ENCODE assay signal across 12 cellular contexts in genomic region chr4:173526034-173526482, GRCh38. TPM values are rescaled to one million over a fixed set of nuclear protein-coding genes. Genes with fewer than 3 reads are reported as not detected.
DNase-seq lines count a peak whose midpoint lies in the region; ATAC-seq, FAIRE-seq and TF ChIP-seq lines count a peak whose summit lies in the region.
"Had no signal": no experiment of that assay in that cellular context is flagged by ENCODE, and none has a peak within 500 bp of the region (broad histone marks: within the 10 kb centered on the region; RNA-seq: fewer than 3 reads in every experiment).

No MANE protein-coding gene starts in this region.

- H4K20me1 ChIP-seq in mammary epithelial cell (ENCODE audit: insufficient read depth, low read length) (no peaks in the 10 kb centered on the region), astrocyte (ENCODE audit: insufficient read depth, low read length) (peaks cover 3% of the 10 kb centered on the region)
- H4K20me1 ChIP-seq: BLaER1 had no signal

- H3K9ac ChIP-seq in mammary epithelial cell (ENCODE audit: insufficient read depth, low read length) (no peak overlapping the region), astrocyte (ENCODE audit: low read length) (no peak overlapping the region)
- H3K9ac ChIP-seq: BLaER1 had no signal

- peaks cover 4 to 95% of the 10 kb centered on the region in 2 donors for H3K27me3 ChIP-seq in breast epithelium
- H3K27me3 ChIP-seq in mammary epithelial cell (ENCODE audit: insufficient read depth, low read length): peaks cover 72% of the 10 kb centered on the region
- H3K27me3 ChIP-seq in astrocyte (ENCODE audit: insufficient read depth, low read length): peaks cover 90% of the 10 kb centered on the region
- H3K27me3 ChIP-seq in transverse colon: peaks cover 99% of the 10 kb centered on the region

- WGBS in mammary epithelial cell (ENCODE audit: low coverage, missing lambda C conversion rate): 45% methylated on average over 7 of the region's 10 CpGs
- 0 to 11% methylated on average over 1 to 5 of the region's 10 CpGs for WGBS in mesodermal cell (ENCODE audit: insufficient coverage in 2 of 2), 2 experiments
- WGBS in transverse colon (ENCODE audit: low coverage in 1 of 2), 2 donors: 20 to 42% methylated on average over 4 to 10 of the region's 10 CpGs

- no TSS peak for BruUV-seq in mammary epithelial cell (replicated peaks; lab: Mats Ljungman, UMichigan)

- H3K4me1 ChIP-seq in breast epithelium (no peaks in the 10 kb centered on the region), mammary epithelial cell (ENCODE audit: insufficient read depth, low read length) (peaks cover 8% of the 10 kb centered on the region), astrocyte (ENCODE audit: insufficient read depth, low read length) (peaks cover 15% of the 10 kb centered on the region), mesodermal cell (ENCODE audit: control insufficient read depth, insufficient read depth, low read length, poor library complexity, severe bottlenecking) (peaks cover 16% of the 10 kb centered on the region), transverse colon (peaks cover 0 to 39% (median 16%) of the 10 kb centered on the region in 4 donors)
- H3K4me1 ChIP-seq: BLaER1 had no signal

- peaks cover 87% of the 10 kb centered on the region for H3K27me3 Mint-ChIP-seq in astrocyte (ENCODE audit: low read depth, unreplicated experiment)
- H3K27me3 Mint-ChIP-seq in immature natural killer cell (ENCODE audit: low read depth in 3 of 3): peaks cover 50 to 64% (median 57%) of the 10 kb centered on the region in 3 donors

- peaks cover 52% of the 10 kb centered on the region for H3K9me3 Mint-ChIP-seq in astrocyte (ENCODE audit: unreplicated experiment)
- H3K9me3 Mint-ChIP-seq in immature natural killer cell: peaks cover 0 to 24% (median 11%) of the 10 kb centered on the region in 6 donors

- H2AFZ ChIP-seq in mammary epithelial cell (ENCODE audit: low read depth, low read length) (no peak overlapping the region), astrocyte (ENCODE audit: low read depth, low read length) (no peak overlapping the region)

- H3K27ac Mint-ChIP-seq in astrocyte (ENCODE audit: unreplicated experiment) (peak overlapping the region; percentile 54), immature natural killer cell (no peak overlapping the region)

- intact Hi-C loops in breast epithelium (cut with DNase I; ENCODE audit: low total_unique reads) (no loop called here), mammary epithelial cell (cut with micrococcal nuclease) (no loop called here), transverse colon (cut with DNase I; ENCODE audit: low total_unique reads) (no loop called here)

- H3K4me3 Mint-ChIP-seq in astrocyte (ENCODE audit: unreplicated experiment) (no peak overlapping the region), immature natural killer cell (no peak overlapping the region)

- ATAC-seq in HG02852 (IDR thresholded peaks at IDR 0.05; ENCODE audit: unreplicated experiment) (no peak), GM19452 (IDR thresholded peaks at IDR 0.05; ENCODE audit: unreplicated experiment) (no peak)

- H3K79me2 ChIP-seq in mammary epithelial cell (ENCODE audit: insufficient read depth, low read length) (no peaks in the 10 kb centered on the region), astrocyte (ENCODE audit: insufficient read depth, low read length) (no peaks in the 10 kb centered on the region)

- H3K4me1 Mint-ChIP-seq in astrocyte (ENCODE audit: low read depth, unreplicated experiment) (peaks cover 3% of the 10 kb centered on the region), immature natural killer cell (peaks cover 4 to 5% of the 10 kb centered on the region in 2 donors)

- H3K9me3 ChIP-seq in breast epithelium: no peaks in the 10 kb centered on the region
- H3K9me3 ChIP-seq in mammary epithelial cell (replicated peaks; ENCODE audit: insufficient read depth, low read length): peaks cover 5% of the 10 kb centered on the region
- H3K9me3 ChIP-seq in astrocyte (ENCODE audit: insufficient read depth, low read depth, low read length): peaks cover 2% of the 10 kb centered on the region
- H3K9me3 ChIP-seq in mesodermal cell (ENCODE audit: control insufficient read depth, low read length): no peaks in the 10 kb centered on the region
- H3K9me3 ChIP-seq in transverse colon: no peaks in the 10 kb centered on the region

- DNase-seq in breast epithelium (ENCODE audit: low spot score in 2 of 2) (no peak), mammary epithelial cell (no peak), astrocyte (ENCODE audit: low read depth) (no peak), transverse colon (no peak), immature natural killer cell (no peak)
- DNase-seq: Karpas-422, NCI-H2081 treated with DMSO at 0.1 percent for 48 hours, spleen had no signal

- H3K36me3 Mint-ChIP-seq in astrocyte (ENCODE audit: low read depth, unreplicated experiment): peaks cover 2% of the 10 kb centered on the region
- peaks cover 0 to 9% (median 7%) of the 10 kb centered on the region in 3 donors for H3K36me3 Mint-ChIP-seq in immature natural killer cell

- TF ChIP-seq CTCF in breast epithelium (IDR thresholded peaks at IDR 0.05) (no peak), mammary epithelial cell (conservative IDR thresholded peaks at IDR 0.05 in 1 of 2, IDR thresholded peaks at IDR 0.05 in 1 of 2; ENCODE audit: extremely low read depth in 1 of 2, insufficient read depth in 1 of 2, low read depth in 1 of 2, low read length in 2 of 2) (no peak), astrocyte (IDR thresholded peaks at IDR 0.05; ENCODE audit: insufficient read depth, low read depth, low read length) (no peak), transverse colon (IDR thresholded peaks at IDR 0.05) (no peak)

- H3K4me2 ChIP-seq in mammary epithelial cell (ENCODE audit: insufficient read depth, low read depth, low read length) (no peak overlapping the region), astrocyte (ENCODE audit: low read length) (no peak overlapping the region)
- H3K4me2 ChIP-seq: BLaER1 had no signal

- TF ChIP-seq POLR2A in breast epithelium (IDR thresholded peaks at IDR 0.05) (no peak), transverse colon (IDR thresholded peaks at IDR 0.05) (no peak)

- dilution Hi-C loops in mammary epithelial cell (cut with HindIII; ENCODE audit: low sequenced_read_pairs): no loop called here

- TF ChIP-seq EP300 in transverse colon (IDR thresholded peaks at IDR 0.05; ENCODE audit: low read depth): no peak

- CTCF ChIA-PET in mammary epithelial cell (lab: Charles Lee; ENCODE audit: low non-redundant PET): no interaction called here

- H3K4me3 ChIP-seq in breast epithelium (peak overlapping the region; percentile 55 to 83 (median 59)), mammary epithelial cell (replicated peaks in 1 of 3; ENCODE audit: insufficient read depth in 1 of 3, low read depth in 2 of 3, low read length in 3 of 3) (no peak overlapping the region), astrocyte (ENCODE audit: insufficient read depth, low read depth, low read length) (no peak overlapping the region), mesodermal cell (ENCODE audit: extremely low read depth, insufficient read depth, low read length, poor library complexity, severe bottlenecking) (peak overlapping the region; percentile 47), transverse colon (peak overlapping the region; percentile 40 to 83 (median 55))
- H3K4me3 ChIP-seq: BLaER1 had no signal

- H3K36me3 ChIP-seq in breast epithelium: no peaks in the 10 kb centered on the region
- no peaks in the 10 kb centered on the region for H3K36me3 ChIP-seq in mammary epithelial cell (ENCODE audit: insufficient read depth, low read length)
- no peaks in the 10 kb centered on the region for H3K36me3 ChIP-seq in astrocyte (ENCODE audit: insufficient read depth, low read length)
- no peaks in the 10 kb centered on the region for H3K36me3 ChIP-seq in mesodermal cell (ENCODE audit: control insufficient read depth, insufficient read depth, low read length)
- no peaks in the 10 kb centered on the region for H3K36me3 ChIP-seq in transverse colon
- H3K36me3 ChIP-seq: BLaER1, spleen had no signal

- FAIRE-seq in astrocyte (lab: Jason Lieb, UNC): no peak

- in situ Hi-C loops in mammary epithelial cell (cut with MboI; ENCODE audit: low sequenced_read_pairs in 2 of 2) (no loop called here), transverse colon (cut with MboI; ENCODE audit: low pct_ligation_motif_present in 1 of 4, low pct_unique_long_range_greater_than_20kb in 1 of 4, low sequenced_read_pairs in 3 of 4) (no loop called here)

- H3K27ac ChIP-seq in breast epithelium (peak overlapping the region in 1 of 2 donors; percentile 84), mammary epithelial cell (ENCODE audit: insufficient read depth, low read depth, low read length) (no peak overlapping the region), astrocyte (ENCODE audit: low read depth, low read length) (no peak overlapping the region), mesodermal cell (ENCODE audit: low read depth, low read length, severe bottlenecking) (peak overlapping the region; percentile 94), transverse colon (peak overlapping the region; percentile 81 to 95 (median 89))
- H3K27ac ChIP-seq: BLaER1 had no signal

RNA-seq across cellular contexts. Expression of gene HAND2, which starts 4.0 kb away (rescaled TPM):
- total RNA-seq in breast epithelium: 10 to 100 TPM; 10.5 to 29.6 (median 12.8) TPM
- total RNA-seq in mammary epithelial cell: not detected
- polyA plus RNA-seq in mammary epithelial cell: not detected
- not detected for polyA minus RNA-seq in mammary epithelial cell
- total RNA-seq in astrocyte: not detected in 2 replicates
- polyA plus RNA-seq in mesodermal cell (2013, experiment 1 of 2): 58.0 TPM
- polyA plus RNA-seq in mesodermal cell (2013, experiment 2 of 2): 75.8 TPM
- total RNA-seq in transverse colon: 10 to 100 TPM; 24.6 to 87.6 (median 40.9) TPM
- not detected for polyA plus RNA-seq in immature natural killer cell

Comparison
In these comparisons a context has a peak if more than half of its experiments do, and no peak if none do; other contexts are left out.
1. H3K4me3 ChIP-seq: peak in breast epithelium (3 of 3), mesodermal cell (single experiment) and transverse colon (4 of 4); none in mammary epithelial cell (0 of 3) and astrocyte (single experiment).
2. RNA of gene HAND2, which starts 4.0 kb away (total RNA-seq): 24.6 to 87.6 TPM in transverse colon and 10.5 to 29.6 TPM in breast epithelium; not detected in astrocyte and not detected in mammary epithelial cell; every median in the first group is over 10 times any median in the second.
3. H3K27ac ChIP-seq: peak in mesodermal cell (single experiment) and transverse colon (4 of 4); none in mammary epithelial cell (single experiment) and astrocyte (single experiment).